Comparison of ENCODE assay signal across 30 cellular contexts in the genomic region with DNA sequence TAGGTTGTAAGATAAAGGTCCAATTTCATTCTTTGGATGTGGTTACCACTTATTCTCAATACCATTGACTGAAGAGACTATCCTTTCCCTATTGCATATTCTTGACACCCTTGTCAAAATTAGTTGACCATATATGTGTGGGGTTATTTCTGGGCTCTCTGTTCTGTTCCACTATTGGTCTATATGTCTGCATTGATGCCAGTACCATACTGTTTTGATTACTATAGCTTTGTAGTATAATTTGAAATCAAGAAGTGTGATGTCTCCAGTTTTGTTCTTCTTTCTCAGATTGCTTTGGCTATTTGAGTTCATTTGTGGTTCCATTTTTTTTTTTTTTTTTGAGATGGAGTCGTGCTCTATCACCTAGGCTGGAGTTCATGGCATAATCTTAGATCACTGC. TPM values are rescaled to one million over a fixed set of nuclear protein-coding genes. Genes with fewer than 3 reads are reported as not detected.
"Had no signal": no experiment of that assay in that cellular context is flagged by ENCODE, and none has a peak within 500 bp of the region (broad histone marks: within the 10 kb centered on the region; RNA-seq: fewer than 3 reads in every experiment).

No MANE protein-coding gene starts in this region.

- H3K27ac ChIP-seq: stomach, suprapubic skin, testis, thoracic aorta, thyroid gland, tibial artery, tibial nerve, transverse colon, upper lobe of left lung, upper lobe of right lung, uterus, vagina had no signal

- H3K4me3 Mint-ChIP-seq: stimulated activated effector memory CD8-positive, alpha-beta T cell treated with anti-CD3 and anti-CD28 coated beads, Interleukin-12 subunit alpha, Interleukin-12 subunit beta, amount 100 ng/mL, for 72 hours; stimulated activated memory B cell treated with anti-CD40 and anti-IgM and Interleukin-4, amounts not matched to agents 10 μg/mL and 1 μg/mL and 100 μg/mL, for 72 hours; stimulated activated naive B cell treated with anti-CD40 and anti-IgM and Interleukin-4, amounts not matched to agents 10 μg/mL and 1 μg/mL and 100 μg/mL, for 72 hours; stimulated activated naive CD8-positive, alpha-beta T cell treated with anti-CD3 and anti-CD28 coated beads, Interleukin-15, amount 100 ng/mL, for 72 hours; stimulated activated naive CD8-positive, alpha-beta T cell treated with anti-CD3 and anti-CD28 coated beads, Interleukin-15, Interleukin-2, amounts not matched to agents 100 ng/mL and 50 ng/mL, for 24 hours; type B pancreatic cell had no signal

- FAIRE-seq: urothelium cell line had no signal

- H3K36me3 ChIP-seq: stomach, suprapubic skin, thoracic aorta, thyroid gland, tibial artery, tibial nerve, transverse colon, upper lobe of left lung, upper lobe of right lung, uterus, vagina had no signal

- ATAC-seq: stimulated activated effector memory CD8-positive, alpha-beta T cell treated with anti-CD3 and anti-CD28 coated beads, Interleukin-12 subunit alpha, Interleukin-12 subunit beta, amount 100 ng/mL, for 72 hours; stimulated activated memory B cell treated with anti-CD40 and anti-IgM and Interleukin-4, amounts not matched to agents 10 μg/mL and 1 μg/mL and 100 μg/mL, for 72 hours; stimulated activated naive B cell treated with anti-CD40 and anti-IgM and Interleukin-4, amounts not matched to agents 10 μg/mL and 1 μg/mL and 100 μg/mL, for 72 hours; stimulated activated naive CD8-positive, alpha-beta T cell treated with anti-CD3 and anti-CD28 coated beads, Interleukin-15, amount 100 ng/mL, for 72 hours; stimulated activated naive CD8-positive, alpha-beta T cell treated with anti-CD3 and anti-CD28 coated beads, Interleukin-15, Interleukin-2, amounts not matched to agents 100 U/mL and 50 U/mL, for 24 hours; upper lobe of right lung had no signal

- DNase-seq: stimulated activated CD4-positive, alpha-beta T cell treated with anti-CD3 and anti-CD28 coated beads, Interleukin-2, amount 100 ng/mL, for 48 hours; stimulated activated CD4-positive, alpha-beta T cell treated with anti-CD3 and anti-CD28 coated beads, Interleukin-4, amount 100 ng/mL, for 1 hour; stimulated activated CD4-positive, alpha-beta T cell treated with anti-CD3 and anti-CD28 coated beads, Interleukin-4, amount 100 ng/mL, for 24 hours; stimulated activated CD4-positive, alpha-beta T cell treated with anti-CD3 and anti-CD28 coated beads, Interleukin-4, amount 100 ng/mL, for 4 hours; stimulated activated CD8-positive, alpha-beta memory T cell treated with anti-CD3 and anti-CD28 coated beads, Interleukin-4, amount 100 ng/mL, for 48 hours; stimulated activated naive B cell treated with anti-CD40 and anti-IgM and Interleukin-4, amounts not matched to agents 10 μg/mL and 1 μg/mL and 100 μg/mL, for 72 hours; stimulated activated naive CD4-positive, alpha-beta T cell; stimulated activated naive CD4-positive, alpha-beta T cell treated with Interleukin-2 at 50 U/mL for 16 hours; stimulated activated naive CD8-positive, alpha-beta T cell treated with anti-CD3 and anti-CD28 coated beads, Interleukin-15, amount 100 ng/mL, for 72 hours; stimulated activated naive CD8-positive, alpha-beta T cell treated with anti-CD3 and anti-CD28 coated beads, Interleukin-15, Interleukin-2, amounts not matched to agents 100 U/mL and 50 U/mL, for 24 hours; stomach; substantia nigra; testis; thyroid gland; tibial artery; transverse colon; trophoblast cell; upper lobe of left lung; upper lobe of right lung; uterus had no signal

- H3K27ac Mint-ChIP-seq: stimulated activated effector memory CD8-positive, alpha-beta T cell treated with anti-CD3 and anti-CD28 coated beads, Interleukin-12 subunit alpha, Interleukin-12 subunit beta, amount 100 ng/mL, for 72 hours; stimulated activated memory B cell treated with anti-CD40 and anti-IgM and Interleukin-4, amounts not matched to agents 10 μg/mL and 1 μg/mL and 100 μg/mL, for 72 hours; stimulated activated naive B cell treated with anti-CD40 and anti-IgM and Interleukin-4, amounts not matched to agents 10 μg/mL and 1 μg/mL and 100 μg/mL, for 72 hours; stimulated activated naive CD8-positive, alpha-beta T cell treated with anti-CD3 and anti-CD28 coated beads, Interleukin-15, amount 100 ng/mL, for 72 hours; stimulated activated naive CD8-positive, alpha-beta T cell treated with anti-CD3 and anti-CD28 coated beads, Interleukin-15, Interleukin-2, amounts not matched to agents 100 ng/mL and 50 ng/mL, for 24 hours; type B pancreatic cell had no signal

- H3K9me3 ChIP-seq: stomach, suprapubic skin, testis, thoracic aorta, thyroid gland, tibial artery, upper lobe of right lung, uterus, vagina had no signal

- H3K4me1 Mint-ChIP-seq: stimulated activated effector memory CD8-positive, alpha-beta T cell treated with anti-CD3 and anti-CD28 coated beads, Interleukin-12 subunit alpha, Interleukin-12 subunit beta, amount 100 ng/mL, for 72 hours; stimulated activated naive CD8-positive, alpha-beta T cell treated with anti-CD3 and anti-CD28 coated beads, Interleukin-15, amount 100 ng/mL, for 72 hours had no signal

- H3K9me3 Mint-ChIP-seq: stimulated activated effector memory CD8-positive, alpha-beta T cell treated with anti-CD3 and anti-CD28 coated beads, Interleukin-12 subunit alpha, Interleukin-12 subunit beta, amount 100 ng/mL, for 72 hours; stimulated activated memory B cell treated with anti-CD40 and anti-IgM and Interleukin-4, amounts not matched to agents 10 μg/mL and 1 μg/mL and 100 μg/mL, for 72 hours; stimulated activated naive CD8-positive, alpha-beta T cell treated with anti-CD3 and anti-CD28 coated beads, Interleukin-15, Interleukin-2, amounts not matched to agents 100 ng/mL and 50 ng/mL, for 24 hours; type B pancreatic cell had no signal

- H3K4me1 ChIP-seq: stomach, suprapubic skin, testis, thyroid gland, tibial artery, tibial nerve, transverse colon, upper lobe of left lung, upper lobe of right lung, uterus, vagina had no signal

- H3K27me3 ChIP-seq: suprapubic skin, testis, thyroid gland, tibial artery, tibial nerve, transverse colon, upper lobe of left lung, upper lobe of right lung, uterus, vagina had no signal

- H3K36me3 Mint-ChIP-seq: stimulated activated effector memory CD8-positive, alpha-beta T cell treated with anti-CD3 and anti-CD28 coated beads, Interleukin-12 subunit alpha, Interleukin-12 subunit beta, amount 100 ng/mL, for 72 hours; stimulated activated memory B cell treated with anti-CD40 and anti-IgM and Interleukin-4, amounts not matched to agents 10 μg/mL and 1 μg/mL and 100 μg/mL, for 72 hours; stimulated activated naive B cell treated with anti-CD40 and anti-IgM and Interleukin-4, amounts not matched to agents 10 μg/mL and 1 μg/mL and 100 μg/mL, for 72 hours; type B pancreatic cell had no signal

- H3K4me3 ChIP-seq: stomach, suprapubic skin, testis, thoracic aorta, thyroid gland, tibial artery, tibial nerve, transverse colon, upper lobe of left lung, upper lobe of right lung, uterus, vagina had no signal

RNA-seq across cellular contexts. Expression of gene RAET1E, which starts 25.7 kb away (rescaled TPM):
- total RNA-seq: stomach, temporal lobe, thoracic aorta, transverse colon had no signal

RNA-seq across cellular contexts. Expression of gene RAET1G, which starts 50.7 kb away (rescaled TPM):
- total RNA-seq: testis, thoracic aorta, transverse colon had no signal
